In genomic region chr20:5214826-5215225, GRCh38 we compare ENCODE assay signal across 11 cellular contexts.
"Had no signal": no experiment of that assay in that cellular context is flagged by ENCODE, and none has a peak within 500 bp of the region (broad histone marks: within the 10 kb centered on the region; RNA-seq: fewer than 3 reads in every experiment).

No MANE protein-coding gene starts in this region.

- H3K9me3 ChIP-seq: transverse colon had no signal

- H3K27ac ChIP-seq: transverse colon, VCaP had no signal

- H3K27ac Mint-ChIP-seq: activated T-helper 17 cell treated with anti-CD3 and anti-CD28 coated beads, Interleukin-2, amount 50 U/mL, for 72 hours had no signal

- H3K4me1 Mint-ChIP-seq: activated T-helper 17 cell treated with anti-CD3 and anti-CD28 coated beads, Interleukin-2, amount 50 U/mL, for 72 hours had no signal

- H3K4me3 ChIP-seq: transverse colon had no signal

- H3K27me3 Mint-ChIP-seq: activated T-helper 17 cell treated with anti-CD3 and anti-CD28 coated beads, Interleukin-2, amount 50 U/mL, for 72 hours; naive B cell had no signal

- DNase-seq: activated CD4-positive, alpha-beta T cell treated with anti-CD3 and anti-CD28 coated beads, Interleukin-2, amount 50 U/mL, for 48 hours; activated naive CD4-positive, alpha-beta T cell treated with anti-CD3 and anti-CD28 coated beads, Interleukin-2, amount 50 U/mL, for 16 hours; hippocampal formation; naive B cell; retina; stimulated activated CD4-positive, alpha-beta T cell treated with anti-CD3 and anti-CD28 coated beads, Interleukin-4, amount 100 ng/mL, for 24 hours; stimulated activated naive CD4-positive, alpha-beta T cell; transverse colon had no signal

- H3K4me3 Mint-ChIP-seq: activated T-helper 17 cell treated with anti-CD3 and anti-CD28 coated beads, Interleukin-2, amount 50 U/mL, for 72 hours; naive B cell had no signal

- H3K36me3 ChIP-seq: transverse colon had no signal

- ATAC-seq: activated T-helper 17 cell treated with anti-CD3 and anti-CD28 coated beads, Interleukin-2, amount 50 U/mL, for 72 hours; esophagus mucosa had no signal

- H3K27me3 ChIP-seq: transverse colon had no signal

- H3K9me3 Mint-ChIP-seq: activated T-helper 17 cell treated with anti-CD3 and anti-CD28 coated beads, Interleukin-2, amount 50 U/mL, for 72 hours; naive B cell had no signal

- H3K36me3 Mint-ChIP-seq: naive B cell had no signal

- H3K4me1 ChIP-seq: transverse colon had no signal
